In the genomic region with DNA sequence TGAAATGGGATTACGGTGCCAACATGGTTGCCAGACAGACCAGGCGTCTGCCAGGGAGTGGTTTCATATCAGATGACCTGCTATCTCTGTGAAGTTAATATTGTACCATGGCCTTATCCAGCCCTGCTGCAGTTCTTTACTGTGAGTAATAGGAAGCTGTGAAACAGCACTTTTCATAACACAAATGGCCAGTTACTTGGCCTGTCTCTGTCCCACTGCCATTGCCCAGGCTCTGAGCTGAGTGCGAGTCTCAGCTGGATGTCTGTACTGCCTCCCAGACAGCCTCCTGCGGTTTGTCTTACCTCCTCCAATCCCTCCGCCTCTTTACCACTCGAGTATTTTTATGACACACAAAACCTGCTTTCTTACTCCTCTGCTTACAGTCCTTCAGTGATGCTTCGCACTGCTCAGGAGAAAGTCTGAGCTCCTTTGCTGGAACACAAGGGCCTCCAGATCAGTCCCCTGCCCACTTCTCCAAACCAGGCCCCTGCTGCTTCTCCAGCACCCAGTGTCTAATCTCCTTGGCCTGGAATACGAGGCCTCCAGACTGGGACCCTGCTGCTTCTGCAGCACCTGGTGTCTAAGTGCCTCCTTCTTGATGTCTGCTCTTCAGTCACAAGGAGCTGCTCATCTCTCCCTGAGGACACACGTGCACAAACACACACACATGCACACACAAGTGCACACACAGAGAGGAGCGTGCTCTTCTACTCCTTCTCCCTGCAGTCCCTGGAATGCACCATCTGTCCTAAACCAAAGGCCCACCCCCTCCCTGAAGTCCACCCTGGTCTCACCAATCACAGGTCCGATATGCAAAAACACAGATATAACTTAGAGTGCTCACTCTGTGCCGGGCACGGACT, we compare ENCODE assay signal across 14 cellular contexts. TPM values are rescaled to one million over a fixed set of nuclear protein-coding genes. Genes with fewer than 3 reads are reported as not detected.
A peak's percentile ranks its signal among the peaks of the same experiment; 100 is the strongest.
DNase-seq lines count a peak whose midpoint lies in the region; ATAC-seq, FAIRE-seq and TF ChIP-seq lines count a peak whose summit lies in the region.
"Had no signal": no experiment of that assay in that cellular context is flagged by ENCODE, and none has a peak within 500 bp of the region (broad histone marks: within the 10 kb centered on the region; RNA-seq: fewer than 3 reads in every experiment).

No MANE protein-coding gene starts in this region.

- H3K4me1 Mint-ChIP-seq in CD4-positive, alpha-beta memory T cell = peaks cover 14 to 31% (median 22%) of the 10 kb centered on the region in 4 donors

- H3K27me3 ChIP-seq in CD4-positive, alpha-beta memory T cell (ENCODE audit: insufficient read depth, low read length) = no peaks in the 10 kb centered on the region
- H3K27me3 ChIP-seq in MG63 = no peaks in the 10 kb centered on the region
- peaks cover under 1 to 8% of the 10 kb centered on the region in 2 experiments; a peak in 3 of 5 replicates for H3K27me3 ChIP-seq in K562 (ENCODE audit: control insufficient read depth in 2 of 2, insufficient read depth in 2 of 2, low read length in 2 of 2)
- H3K27me3 ChIP-seq in mucosa of rectum (ENCODE audit: control insufficient read depth in 2 of 2, insufficient read depth in 2 of 2, low read length in 2 of 2) = no peaks in the 10 kb centered on the region
- H3K27me3 ChIP-seq: left lung, SJSA1 had no signal

- no peak for TF ChIP-seq CTCF in K562 (IDR thresholded peaks at IDR 0.05 in 2 of 3, conservative IDR thresholded peaks at IDR 0.05 in 1 of 3; ENCODE audit: insufficient read depth in 2 of 3, low read depth in 1 of 3, low read length in 3 of 3)

- intact Hi-C loops in CD4-positive, alpha-beta memory T cell (cut with micrococcal nuclease) = loop anchor here (5.0 kb wide), 1 partner anchor 48 kb away; no protein-coding TSS in a partner anchor
- intact Hi-C loops in K562 (cut with micrococcal nuclease) = no loop called here

- POLR2A ChIA-PET in CD4-positive, alpha-beta memory T cell (lab: Charles Lee; ENCODE audit: partially characterized antibody) = no interaction called here
- POLR2A ChIA-PET in K562 (lab: Yijun Ruan, JAX) = interaction anchor here (0.6 to 1.5 kb wide), 5 partner anchors 14 to 119 kb away, joined by 3 to 6 read pairs (median 3); no protein-coding TSS in a partner anchor

- H3K9me1 ChIP-seq in K562 (ENCODE audit: control insufficient read depth, insufficient read depth, low read length) = no peaks in the 10 kb centered on the region

- H3K27ac ChIP-seq in CD4-positive, alpha-beta memory T cell (ENCODE audit: low read depth, low read length) = no peak overlapping the region
- no peak overlapping the region for H3K27ac ChIP-seq in K562 (ENCODE audit: extremely low read depth, low read depth, low read length)
- peak overlapping the region; percentile 18 to 39 for H3K27ac ChIP-seq in mucosa of rectum (ENCODE audit: low read depth in 2 of 2, low read length in 2 of 2)
- H3K27ac ChIP-seq: left lung, SJSA1 had no signal

- TF ChIP-seq EP300 in K562 (IDR thresholded peaks at IDR 0.05; ENCODE audit: low read length) = no peak

- 50% methylated on average over 13 of the region's 13 CpGs for WGBS in K562 (ENCODE audit: insufficient coverage, low coverage, missing lambda C conversion rate)

- H4K20me1 ChIP-seq in K562 (replicated peaks; ENCODE audit: control insufficient read depth, insufficient read depth, low read length) = no peaks in the 10 kb centered on the region

- in situ Hi-C loops in K562 (cut with MboI) = loop anchor here (5.0 kb wide), 1 partner anchor 118 kb away; the partner anchor contains the start of gene LRRC37B

- BruUV-seq in K562 (replicated peaks; lab: Mats Ljungman, UMichigan) = no TSS peak

- H3K79me2 ChIP-seq in K562 (ENCODE audit: control insufficient read depth, insufficient read depth, low read length) = 0 out of 3 replicates have a peak, but pooled peaks cover 5% of the 10 kb centered on the region

- H3K9me3 ChIP-seq in CD4-positive, alpha-beta memory T cell (ENCODE audit: control insufficient read depth in 1 of 2, low read length in 2 of 2) = no peaks in the 10 kb centered on the region
- H3K9me3 ChIP-seq in MG63 (no peaks in the 10 kb centered on the region), K562 (replicated peaks; ENCODE audit: control insufficient read depth, insufficient read depth, low read depth, low read length) (no peaks in the 10 kb centered on the region), mucosa of rectum (ENCODE audit: control insufficient read depth in 2 of 2, low read length in 2 of 2) (no peaks in the 10 kb centered on the region)
- H3K9me3 ChIP-seq: left lung, SJSA1 had no signal

- H3K36me3 Mint-ChIP-seq in CD4-positive, alpha-beta memory T cell = peaks cover 0 to 6% of the 10 kb centered on the region in 2 donors

- peak overlapping the region; percentile 42 for H2AFZ ChIP-seq in K562 (ENCODE audit: low read depth, low read length)

- ATAC-seq in K562 = no peak
- ATAC-seq in HG02623 (IDR thresholded peaks at IDR 0.05; ENCODE audit: unreplicated experiment) = no peak
- ATAC-seq: left lung had no signal

- TF ChIP-seq POLR2A in K562 (conservative IDR thresholded peaks at IDR 0.05) = no peak

- no peak overlapping the region for H3K4me2 ChIP-seq in K562 (ENCODE audit: insufficient read depth, low read length)

- no peak for DNase-seq in CD4-positive, alpha-beta memory T cell
- DNase-seq in MG63 (peak; percentile 46), K562 (ENCODE audit: extremely low read depth in 1 of 4, low spot score in 3 of 4) (no peak), NCI-H1092 treated with DMSO at 0.1 percent for 48 hours (lab: John Stamatoyannopoulos, UW) (no peak), NCI-H1105 treated with DMSO at 0.1 percent for 48 hours (lab: John Stamatoyannopoulos, UW) (no peak)
- DNase-seq: activated CD4-positive, CD25-positive, alpha-beta regulatory T cell treated with anti-CD3 and anti-CD28 coated beads, Interleukin-2, amount 50 U/mL, for 72 hours; CD8-positive, alpha-beta memory T cell; left lung; nucleus accumbens; substantia nigra had no signal

- no peaks in the 10 kb centered on the region for H3K27me3 Mint-ChIP-seq in CD4-positive, alpha-beta memory T cell

- H3K4me3 ChIP-seq in CD4-positive, alpha-beta memory T cell (ENCODE audit: low read length in 2 of 2) = no peak overlapping the region
- H3K4me3 ChIP-seq in MG63 (no peak overlapping the region), K562 (no peak overlapping the region), mucosa of rectum (ENCODE audit: low read length in 2 of 2) (no peak overlapping the region)
- H3K4me3 ChIP-seq: left lung, SJSA1 had no signal

- H3K4me1 ChIP-seq in CD4-positive, alpha-beta memory T cell (ENCODE audit: insufficient read depth, low read length) = peaks cover 23% of the 10 kb centered on the region
- H3K4me1 ChIP-seq in K562 (replicated peaks in 1 of 2; ENCODE audit: control insufficient read depth in 2 of 2, insufficient read depth in 2 of 2, low read length in 2 of 2) = peaks cover 14 to 15% of the 10 kb centered on the region in 2 experiments; a peak in 4 of 5 replicates
- H3K4me1 ChIP-seq in mucosa of rectum (ENCODE audit: control insufficient read depth in 2 of 2, insufficient read depth in 2 of 2, low read length in 2 of 2) = peaks cover 10 to 15% of the 10 kb centered on the region in 2 donors

- H3K36me3 ChIP-seq in CD4-positive, alpha-beta memory T cell (ENCODE audit: insufficient read depth, low read length) = no peaks in the 10 kb centered on the region
- H3K36me3 ChIP-seq in MG63 = no peaks in the 10 kb centered on the region; the same call in 1 of the 2 replicates
- no peaks in the 10 kb centered on the region for H3K36me3 ChIP-seq in K562 (ENCODE audit: control insufficient read depth, insufficient read depth, low read length)
- no peaks in the 10 kb centered on the region for H3K36me3 ChIP-seq in mucosa of rectum (ENCODE audit: control insufficient read depth in 2 of 2, insufficient read depth in 2 of 2, low read length in 2 of 2)
- H3K36me3 ChIP-seq: left lung, SJSA1 had no signal

- peak overlapping the region in 6 of 7 donors; percentile 31 to 99 (median 66) for H3K27ac Mint-ChIP-seq in CD4-positive, alpha-beta memory T cell
- H3K27ac Mint-ChIP-seq: activated T-helper 2 cell treated with anti-CD3 and anti-CD28 coated beads, Interferon-gamma antibody, Interleukin-2, Interleukin-4, amounts not matched to agents 10 μg/mL and 5 μg/mL and 100 μg/mL, durations not matched to agents 14 hours and 24 hours and 36 hours had no signal

- H3K9ac ChIP-seq in K562 (ENCODE audit: insufficient read depth in 1 of 2, low read depth in 2 of 2, low read length in 2 of 2) = peak overlapping the region in 1 of 2 experiments; percentile 72; a peak in 1 of 4 replicates
- no peak overlapping the region for H3K9ac ChIP-seq in mucosa of rectum (ENCODE audit: low read depth in 1 of 2, low read length in 2 of 2)

- FAIRE-seq in K562 (lab: Jason Lieb, UNC) = no peak

- no peaks in the 10 kb centered on the region for H3K9me3 Mint-ChIP-seq in CD4-positive, alpha-beta memory T cell
- H3K9me3 Mint-ChIP-seq: activated T-helper 2 cell treated with anti-CD3 and anti-CD28 coated beads, Interferon-gamma antibody, Interleukin-2, Interleukin-4, amounts not matched to agents 10 μg/mL and 5 μg/mL and 100 μg/mL, durations not matched to agents 14 hours and 24 hours and 36 hours; CD8-positive, alpha-beta memory T cell had no signal

- CTCF ChIA-PET in CD4-positive, alpha-beta memory T cell (lab: Charles Lee; ENCODE audit: partially characterized antibody) = interaction anchor here (0.9 to 6.4 kb wide), 3 partner anchors 11 to 119 kb away, joined by 3 to 82 read pairs (median 4); partner anchors contain the start of gene RHOT1
- CTCF ChIA-PET in K562 (lab: Yijun Ruan, JAX; ENCODE audit: low intra/inter-chr PET ratio) = interaction anchor here (0.6 kb wide), 1 partner anchor 118 kb away, joined by 3 read pairs; the partner anchor contains the start of gene LRRC37B

- H3K4me3 Mint-ChIP-seq in CD4-positive, alpha-beta memory T cell = peak overlapping the region in 1 of 8 donors; percentile 55

- TF ChIP-seq RAD21 in K562 (CRISPR knock-in tag; conservative IDR thresholded peaks at IDR 0.05 in 1 of 2, IDR thresholded peaks at IDR 0.05 in 1 of 2) = no peak

RNA-seq across cellular contexts. Expression of gene RHOT1, which starts 17.1 kb away (rescaled TPM):
- total RNA-seq in CD4-positive, alpha-beta memory T cell = 10 to 100 TPM; 26.9 to 28.9 TPM
- polyA plus RNA-seq in CD4-positive, alpha-beta memory T cell = 10 to 100 TPM; 31.0 to 33.9 TPM
- 32.5 and 114 TPM in 2 replicates for total RNA-seq in MG63 (2014; rRNA removed; shearing (Covaris generic); ENCODE audit: low replicate concordance)
- 23.7 and 108 TPM in 2 replicates for total RNA-seq in K562 (2011; cell fraction: chromatin; rRNA removed; ENCODE audit: low replicate concordance)
- total RNA-seq in K562 (2011; cell fraction: nucleolus; rRNA removed) = 13.2 and 19.5 TPM in 2 replicates
- total RNA-seq in K562 (2011; cell fraction: nucleoplasm; rRNA removed) = 39.4 and 61.3 TPM in 2 replicates
- total RNA-seq in K562 (2014; rRNA removed) (25.1 and 33.3 TPM in 2 replicates), K562 (2014; rRNA removed; fragmentation: Illumina TruSeq; extraction: Trizol) (52.9 and 55.3 TPM in 2 replicates), K562 (2015; rRNA removed; fragmentation: Illumina TruSeq; extraction: Trizol) (39.9 and 50.5 TPM in 2 replicates), K562 (2021) (30.8 and 33.9 TPM in 2 replicates)
- polyA plus RNA-seq in K562 (2011; rRNA removed) (67.5 and 101 TPM in 2 replicates), K562 (2014; fragmentation: Illumina TruSeq; extraction: Trizol) (47.5 and 72.5 TPM in 2 replicates), K562 (2014; fragmentation: Nextera tagmentation; extraction: Ambion mirVana) (10 to 100 TPM; 23.0 to 30.5 TPM), K562 (2014; rRNA removed) (32.2 and 41.2 TPM in 2 replicates)
- polyA plus RNA-seq in K562 (2011; cell fraction: cytosol; rRNA removed) = 29.2 and 43.3 TPM in 2 replicates
- polyA plus RNA-seq in K562 (2011; cell fraction: nucleus; rRNA removed) = 22.7 and 29.3 TPM in 2 replicates
- polyA plus RNA-seq in K562 (2012) = 28.2 and 47.4 TPM in 2 replicates
- 85.8 and 104 TPM in 2 replicates for polyA minus RNA-seq in K562 (2011; rRNA and poly(A)+ RNA removed)
- 20.7 and 44.3 TPM in 2 replicates for polyA minus RNA-seq in K562 (2011; cell fraction: cytosol; rRNA and poly(A)+ RNA removed)
- polyA minus RNA-seq in K562 (2011; cell fraction: nucleus; rRNA and poly(A)+ RNA removed) = 29.1 and 38.3 TPM in 2 replicates

Comparison
In these comparisons a context has a peak if more than half of its experiments do, and no peak if none do; other contexts are left out.
1. H3K27ac ChIP-seq: peak in mucosa of rectum (2 of 2); none in CD4-positive, alpha-beta memory T cell (single experiment) and K562 (single experiment).